In genomic region chr2:73289304-73289703, GRCh38 we compare ENCODE assay signal across 19 cellular contexts. TPM values are rescaled to one million over a fixed set of nuclear protein-coding genes. Genes with fewer than 3 reads are reported as not detected.
"Had no signal": no experiment of that assay in that cellular context is flagged by ENCODE, and none has a peak within 500 bp of the region (broad histone marks: within the 10 kb centered on the region; RNA-seq: fewer than 3 reads in every experiment).

No MANE protein-coding gene starts in this region.

- H3K9me3 Mint-ChIP-seq: activated CD4-positive, alpha-beta memory T cell treated with anti-CD3 and anti-CD28 coated beads for 36 hours; activated T-cell treated with anti-CD3 and anti-CD28 coated beads, Interleukin-2, amount 50 U/mL, for 4 hours; central memory CD8-positive, alpha-beta T cell; effector memory CD8-positive, alpha-beta T cell; nephron; stimulated activated naive CD8-positive, alpha-beta T cell treated with anti-CD3 and anti-CD28 coated beads, Interleukin-15, amount 100 ng/mL, for 72 hours had no signal

- H3K36me3 Mint-ChIP-seq: activated CD4-positive, alpha-beta memory T cell treated with anti-CD3 and anti-CD28 coated beads for 36 hours; activated naive CD8-positive, alpha-beta T cell; brain had no signal

- DNase-seq: activated CD4-positive, alpha-beta memory T cell treated with anti-CD3 and anti-CD28 coated beads for 36 hours; activated effector memory CD4-positive, alpha-beta T cell treated with anti-CD3 and anti-CD28 coated beads, Interleukin-2, amount 50 U/mL, for 16 hours; activated T-cell treated with anti-CD3 and anti-CD28 coated beads, Interleukin-2, amount 50 U/mL, for 4 hours; amygdala; effector memory CD8-positive, alpha-beta T cell; kidney; left ventricle myocardium superior; mesenchymal stem cell; pancreas; stimulated activated CD4-positive, alpha-beta T cell treated with anti-CD3 and anti-CD28 coated beads, Interleukin-4, amount 100 ng/mL, for 1 hour; stimulated activated CD8-positive, alpha-beta memory T cell treated with anti-CD3 and anti-CD28 coated beads, Interleukin-4, amount 100 ng/mL, for 48 hours; stimulated activated naive CD8-positive, alpha-beta T cell treated with anti-CD3 and anti-CD28 coated beads, Interleukin-15, amount 100 ng/mL, for 72 hours; testis had no signal

- H3K79me2 ChIP-seq: hepatocyte had no signal

- H3K4me3 ChIP-seq: hepatocyte, pancreas, testis had no signal

- ATAC-seq: activated T-cell treated with anti-CD3 and anti-CD28 coated beads, Interleukin-2, amount 50 U/mL, for 4 hours; effector memory CD8-positive, alpha-beta T cell; left ventricle myocardium superior; pancreas; stimulated activated naive CD8-positive, alpha-beta T cell treated with anti-CD3 and anti-CD28 coated beads, Interleukin-15, amount 100 ng/mL, for 72 hours had no signal

- H3K9me3 ChIP-seq: pancreas, testis had no signal

- H3K4me1 ChIP-seq: pancreas had no signal

- H3K27me3 ChIP-seq: testis had no signal

- H3K4me2 ChIP-seq: hepatocyte had no signal

- H3K36me3 ChIP-seq: pancreas had no signal

- H2AFZ ChIP-seq: hepatocyte had no signal

- H3K27ac ChIP-seq: hepatocyte, pancreas, testis had no signal

- H3K27ac Mint-ChIP-seq: activated CD4-positive, alpha-beta memory T cell treated with anti-CD3 and anti-CD28 coated beads for 36 hours; activated naive CD8-positive, alpha-beta T cell; brain; effector memory CD8-positive, alpha-beta T cell; nephron; stimulated activated naive CD8-positive, alpha-beta T cell treated with anti-CD3 and anti-CD28 coated beads, Interleukin-15, amount 100 ng/mL, for 72 hours had no signal

- H3K4me3 Mint-ChIP-seq: activated CD4-positive, alpha-beta memory T cell treated with anti-CD3 and anti-CD28 coated beads for 36 hours; activated naive CD8-positive, alpha-beta T cell; activated T-cell treated with anti-CD3 and anti-CD28 coated beads, Interleukin-2, amount 50 U/mL, for 4 hours; central memory CD8-positive, alpha-beta T cell; effector memory CD8-positive, alpha-beta T cell; nephron; stimulated activated naive CD8-positive, alpha-beta T cell treated with anti-CD3 and anti-CD28 coated beads, Interleukin-15, amount 100 ng/mL, for 72 hours had no signal

RNA-seq across cellular contexts. Expression of gene EGR4, which starts 4.0 kb away (rescaled TPM):
- total RNA-seq: epithelial cell of proximal tubule, kidney, left ventricle myocardium superior had no signal
